Comparison of ENCODE assay signal across 28 cellular contexts in the genomic region with DNA sequence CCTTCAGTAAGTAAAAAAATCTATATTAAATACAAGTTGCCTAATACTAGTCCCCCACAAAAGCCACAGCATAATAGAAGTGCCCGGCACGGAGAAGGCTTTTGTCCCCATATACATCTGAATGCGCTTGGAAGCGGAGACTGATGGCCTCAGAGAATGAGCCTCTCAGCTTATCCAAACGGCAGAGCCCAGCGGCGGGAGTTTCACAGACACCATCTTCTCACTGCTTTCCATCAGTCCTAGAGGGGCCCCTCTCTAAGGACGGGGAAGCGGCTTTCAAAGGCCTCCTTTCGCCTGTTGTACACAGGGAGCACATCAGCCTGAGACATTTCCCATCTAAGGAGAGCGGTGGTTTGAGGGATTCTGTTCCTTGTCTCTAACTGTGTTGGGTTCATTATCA. TPM values are rescaled to one million over a fixed set of nuclear protein-coding genes. Genes with fewer than 3 reads are reported as not detected.
A peak's percentile ranks its signal among the peaks of the same experiment; 100 is the strongest.
DNase-seq lines count a peak whose midpoint lies in the region; ATAC-seq, FAIRE-seq and TF ChIP-seq lines count a peak whose summit lies in the region.
"Had no signal": no experiment of that assay in that cellular context is flagged by ENCODE, and none has a peak within 500 bp of the region (broad histone marks: within the 10 kb centered on the region; RNA-seq: fewer than 3 reads in every experiment).

No MANE protein-coding gene starts in this region.

- no peak overlapping the region for H2BK5ac ChIP-seq in mesendoderm (ENCODE audit: low read length)

- peak overlapping the region; percentile 49 for H3K56ac ChIP-seq in mesendoderm (ENCODE audit: low read length)

- no peak overlapping the region for H4K8ac ChIP-seq in mesendoderm (ENCODE audit: low read depth, low read length)

- peak overlapping the region; percentile 11 for H3K27ac ChIP-seq in mesendoderm (ENCODE audit: low read depth, low read length)
- H3K27ac ChIP-seq in sigmoid colon = peak overlapping the region in 3 of 4 donors; percentile 80 to 93 (median 92)
- H3K27ac ChIP-seq: dorsolateral prefrontal cortex, epithelial cell of prostate, psoas muscle, tibial artery had no signal

- H2BK120ac ChIP-seq in mesendoderm (ENCODE audit: low read depth, low read length) = peak overlapping the region; percentile 64

- no peak overlapping the region for H2AK5ac ChIP-seq in mesendoderm (ENCODE audit: low read length)

- no peaks in the 10 kb centered on the region for H3K36me3 ChIP-seq in mesendoderm (ENCODE audit: control insufficient read depth, insufficient read depth, low read length)
- H3K36me3 ChIP-seq in sigmoid colon = no peaks in the 10 kb centered on the region
- H3K36me3 ChIP-seq: tibial artery had no signal

- TF ChIP-seq EP300 in sigmoid colon (IDR thresholded peaks at IDR 0.05) = no peak

- peak overlapping the region; percentile 10 for H3K9ac ChIP-seq in mesendoderm (ENCODE audit: low read length)

- DNase-seq in NCI-H82 (lab: John Stamatoyannopoulos, UW) (peak; percentile 21), NCI-H82 treated with DMSO at 0.1 percent for 48 hours (lab: John Stamatoyannopoulos, UW; ENCODE audit: unreplicated experiment) (no peak), ecto neural progenitor cell (ENCODE audit: low spot score) (peak; percentile 77), mesendoderm (no peak), sigmoid colon (no peak), D721Med (ENCODE audit: insufficient read length, low spot score) (no peak), kidney glomerular epithelial cell (lab: John Stamatoyannopoulos, UW) (no peak)
- DNase-seq: activated CD4-positive, alpha-beta T cell treated with anti-CD3 and anti-CD28 coated beads, Interleukin-2, amount 10 ng/mL, durations not matched to agents 7 days and 5 days; activated CD8-positive, alpha-beta memory T cell treated with anti-CD3 and anti-CD28 coated beads, Interleukin-2, amount 10 ng/mL, durations not matched to agents 7 days and 5 days; activated naive CD4-positive, alpha-beta T cell treated with anti-CD3 and anti-CD28 coated beads, Interleukin-2, amount 50 U/mL, for 16 hours; AML-193; aorta; CD8-positive, alpha-beta T cell; central memory CD4-positive, alpha-beta T cell; dorsolateral prefrontal cortex; islet precursor cell; Karpas-422; naive thymus-derived CD4-positive, alpha-beta T cell; NCI-H2029 treated with DMSO at 0.1 percent for 48 hours; NCI-H524; psoas muscle; small intestine; stimulated activated CD4-positive, alpha-beta T cell treated with anti-CD3 and anti-CD28 coated beads, Interleukin-2, amount 100 ng/mL, for 48 hours; stimulated activated naive CD4-positive, alpha-beta T cell treated with Interleukin-2 at 50 U/mL for 16 hours; tibial artery had no signal

- H3K4me2 ChIP-seq in mesendoderm (ENCODE audit: low read length) = no peak overlapping the region

- no peak overlapping the region for H2BK15ac ChIP-seq in mesendoderm (replicated peaks; ENCODE audit: low read depth)

- peaks cover 82% of the 10 kb centered on the region for H3K79me2 ChIP-seq in mesendoderm (ENCODE audit: control insufficient read depth, insufficient read depth, low read length)

- no peak overlapping the region for H4K5ac ChIP-seq in mesendoderm (ENCODE audit: low read length)

- no peaks in the 10 kb centered on the region for H3K9me3 ChIP-seq in sigmoid colon
- H3K9me3 ChIP-seq: psoas muscle, tibial artery had no signal

- no peak for ATAC-seq in GM21515 (IDR thresholded peaks at IDR 0.05; ENCODE audit: unreplicated experiment)
- ATAC-seq: activated CD8-positive, alpha-beta memory T cell treated with anti-CD3 and anti-CD28 coated beads, Interleukin-2, amount 10 ng/mL, durations not matched to agents 7 days and 5 days; CD8-positive, alpha-beta T cell; naive thymus-derived CD4-positive, alpha-beta T cell; psoas muscle had no signal

- peak overlapping the region; percentile 41 for H3K4ac ChIP-seq in mesendoderm (ENCODE audit: low read depth, low read length)

- TF ChIP-seq CTCF in sigmoid colon (IDR thresholded peaks at IDR 0.05) (no peak), D721Med (IDR thresholded peaks at IDR 0.05; ENCODE audit: insufficient read depth, missing control alignments) (no peak)

- no peak for TF ChIP-seq POLR2A in sigmoid colon (IDR thresholded peaks at IDR 0.05)

- intact Hi-C loops in sigmoid colon (cut with DNase I) = no loop called here

- FAIRE-seq in D721Med (lab: Jason Lieb, UNC) = no peak
- FAIRE-seq: small intestine had no signal

- H3K27me3 ChIP-seq in mesendoderm (ENCODE audit: insufficient read depth, low read length, poor library complexity) (no peaks in the 10 kb centered on the region), sigmoid colon (no peaks in the 10 kb centered on the region)
- H3K27me3 ChIP-seq: tibial artery had no signal

- H3K79me1 ChIP-seq in mesendoderm (ENCODE audit: low read length) = peaks cover 9% of the 10 kb centered on the region

- H3K4me1 ChIP-seq in mesendoderm (ENCODE audit: control insufficient read depth, low read depth, low read length) (peaks cover 17% of the 10 kb centered on the region), sigmoid colon (peaks cover 0 to 73% (median 62%) of the 10 kb centered on the region in 4 donors)

- peak overlapping the region; percentile 11 for H3K23ac ChIP-seq in mesendoderm (ENCODE audit: low read length)

- peak overlapping the region; percentile 68 for H3K18ac ChIP-seq in mesendoderm (ENCODE audit: low read length)

- H3K4me3 ChIP-seq in mesendoderm (ENCODE audit: low read length) = no peak overlapping the region
- H3K4me3 ChIP-seq in sigmoid colon = no peak overlapping the region
- H3K4me3 ChIP-seq: dorsolateral prefrontal cortex, lung, psoas muscle, tibial artery had no signal

- no CpG with 5 or more reads among the region's 11 CpGs for WGBS in mesendoderm (ENCODE audit: extremely low coverage, insufficient coverage, low lambda C conversion rate)
- 71 to 77% methylated on average over 11 of the region's 11 CpGs for WGBS in sigmoid colon, 2 donors

RNA-seq across cellular contexts. Expression of gene NXN, which starts 16.9 kb away (rescaled TPM):
- 125 TPM for polyA plus RNA-seq in mesendoderm (2013, experiment 1 of 2)
- 122 TPM for polyA plus RNA-seq in mesendoderm (2013, experiment 2 of 2)
- 10 to 100 TPM; 50.4 to 75.9 (median 67.1) TPM for total RNA-seq in sigmoid colon
- 10 to 100 TPM in 1 of 3 donors, 1 to 10 TPM in 2; 1.4 to 11.5 (median 8.4) TPM for polyA plus RNA-seq in sigmoid colon

RNA-seq across cellular contexts. Expression of gene TIMM22, which starts 34.3 kb away (rescaled TPM):
- polyA plus RNA-seq in mesendoderm (2013, experiment 1 of 2) = 16.4 TPM
- polyA plus RNA-seq in mesendoderm (2013, experiment 2 of 2) = 16.9 TPM
- total RNA-seq in sigmoid colon = 10 to 100 TPM in 3 of 4 donors, 1 to 10 TPM in 1; 8.0 to 13.6 (median 11.0) TPM
- polyA plus RNA-seq in sigmoid colon = 1 to 10 TPM; 6.0 to 9.2 (median 8.1) TPM

Comparison
In these comparisons a context has a peak if more than half of its experiments do, and no peak if none do; other contexts are left out.
1. DNase-seq: peak in NCI-H82 (single experiment) and ecto neural progenitor cell (single experiment); none in NCI-H82 treated with DMSO at 0.1 percent for 48 hours (single experiment), mesendoderm (single experiment), sigmoid colon (single experiment), D721Med (single experiment) and kidney glomerular epithelial cell (single experiment).